9 cellular contexts compared by ENCODE assay signal in genomic region chrX:135050603-135051002, GRCh38. TPM values are rescaled to one million over a fixed set of nuclear protein-coding genes. Genes with fewer than 3 reads are reported as not detected.
DNase-seq lines count a peak whose midpoint lies in the region; ATAC-seq, FAIRE-seq and TF ChIP-seq lines count a peak whose summit lies in the region.
"Had no signal": no experiment of that assay in that cellular context is flagged by ENCODE, and none has a peak within 500 bp of the region (broad histone marks: within the 10 kb centered on the region; RNA-seq: fewer than 3 reads in every experiment).

No MANE protein-coding gene starts in this region.

- H3K27me3 Mint-ChIP-seq in CD8-positive, alpha-beta memory T cell, result peaks cover 0 to 11% of the 10 kb centered on the region in 2 donors
- no peaks in the 10 kb centered on the region for H3K27me3 Mint-ChIP-seq in osteocyte (ENCODE audit: unreplicated experiment)

- TF ChIP-seq POLR2A in endothelial cell of umbilical vein (IDR thresholded peaks at IDR 0.05; ENCODE audit: low read depth, low read length), result no peak
- no peak for TF ChIP-seq POLR2A in upper lobe of left lung (IDR thresholded peaks at IDR 0.05)

- no peak overlapping the region for H3K27ac ChIP-seq in CD8-positive, alpha-beta memory T cell (ENCODE audit: low read depth, low read length)
- H3K27ac ChIP-seq in SJSA1 (no peak overlapping the region), endothelial cell of umbilical vein (ENCODE audit: insufficient read depth, low read depth, low read length) (peak overlapping the region; percentile 17), upper lobe of left lung (peak overlapping the region in 2 of 4 donors; percentile 84 to 85)
- H3K27ac ChIP-seq: neutrophil had no signal

- POLR2A ChIA-PET in CD8-positive, alpha-beta memory T cell (lab: Charles Lee), result no interaction called here
- POLR2A ChIA-PET in endothelial cell of umbilical vein (lab: Charles Lee), result no interaction called here

- H4K20me1 ChIP-seq in endothelial cell of umbilical vein (replicated peaks; ENCODE audit: control insufficient read depth, extremely low read depth, insufficient read depth, low read length), result no peaks in the 10 kb centered on the region

- dilution Hi-C loops in endothelial cell of umbilical vein (cut with MboI; ENCODE audit: extremely low pct_ligation_motif_present, low sequenced_read_pairs), result no loop called here

- H2AFZ ChIP-seq in endothelial cell of umbilical vein (ENCODE audit: low read depth, low read length), result no peak overlapping the region

- intact Hi-C loops in endothelial cell of umbilical vein (cut with micrococcal nuclease), result loop anchor here (1.0 to 2.0 kb wide), 2 partner anchors 46 to 85 kb away; no protein-coding TSS in a partner anchor

- peak overlapping the region; percentile 86 for H3K4me2 ChIP-seq in endothelial cell of umbilical vein (ENCODE audit: insufficient read depth, low read length)

- no TSS peak for BruUV-seq in endothelial cell of umbilical vein (replicated peaks; lab: Mats Ljungman, UMichigan)

- TF ChIP-seq CTCF in endothelial cell of umbilical vein (IDR thresholded peaks at IDR 0.05; ENCODE audit: extremely low read depth in 1 of 2, insufficient read depth in 1 of 2, low read depth in 1 of 2, low read length in 2 of 2) (no peak), osteocyte (IDR thresholded peaks at IDR 0.05) (no peak), upper lobe of left lung (IDR thresholded peaks at IDR 0.05) (no peak)

- H3K27ac Mint-ChIP-seq in CD8-positive, alpha-beta memory T cell, result peak overlapping the region in 6 of 8 donors; percentile 11 to 81 (median 76)
- no peak overlapping the region for H3K27ac Mint-ChIP-seq in osteocyte (ENCODE audit: unreplicated experiment)

- peaks cover 9% of the 10 kb centered on the region for H3K79me2 ChIP-seq in endothelial cell of umbilical vein (ENCODE audit: control insufficient read depth, insufficient read depth, low read length)

- no peaks in the 10 kb centered on the region for H3K9me3 ChIP-seq in CD8-positive, alpha-beta memory T cell (ENCODE audit: low read length)
- H3K9me3 ChIP-seq in SJSA1 (replicated peaks) (no peaks in the 10 kb centered on the region), endothelial cell of umbilical vein (replicated peaks; ENCODE audit: control insufficient read depth, insufficient read depth, low read length) (no peaks in the 10 kb centered on the region), upper lobe of left lung (no peaks in the 10 kb centered on the region)
- H3K9me3 ChIP-seq: neutrophil had no signal

- CTCF ChIA-PET in CD8-positive, alpha-beta memory T cell (lab: Charles Lee), result no interaction called here
- CTCF ChIA-PET in endothelial cell of umbilical vein (lab: Charles Lee), result no interaction called here

- peaks cover 0 to 8% (median 3%) of the 10 kb centered on the region in 3 donors for H3K36me3 Mint-ChIP-seq in CD8-positive, alpha-beta memory T cell
- peaks cover 3% of the 10 kb centered on the region for H3K36me3 Mint-ChIP-seq in osteocyte (ENCODE audit: unreplicated experiment)

- H3K4me1 ChIP-seq in CD8-positive, alpha-beta memory T cell (ENCODE audit: insufficient read depth, low read length), result peaks cover 10% of the 10 kb centered on the region
- H3K4me1 ChIP-seq in SJSA1 (replicated peaks) (peaks cover 7% of the 10 kb centered on the region; the same call in 1 of the 2 replicates), endothelial cell of umbilical vein (ENCODE audit: control insufficient read depth, extremely low read depth, insufficient read depth, low read length) (peaks cover 6% of the 10 kb centered on the region), upper lobe of left lung (peaks cover 6 to 8% (median 7%) of the 10 kb centered on the region in 4 donors)

- H3K4me1 Mint-ChIP-seq in CD8-positive, alpha-beta memory T cell, result peaks cover 17 to 26% (median 19%) of the 10 kb centered on the region in 3 donors
- H3K4me1 Mint-ChIP-seq in osteocyte (ENCODE audit: unreplicated experiment), result peaks cover 17% of the 10 kb centered on the region

- no peaks in the 10 kb centered on the region for H3K9me3 Mint-ChIP-seq in CD8-positive, alpha-beta memory T cell
- peaks cover 4% of the 10 kb centered on the region for H3K9me3 Mint-ChIP-seq in osteocyte (ENCODE audit: unreplicated experiment)

- H3K9me1 ChIP-seq in endothelial cell of umbilical vein (replicated peaks; ENCODE audit: control insufficient read depth, extremely low read depth, insufficient read depth, low read length), result no peaks in the 10 kb centered on the region

- 65 to 87% methylated on average over 3 of the region's 3 CpGs for WGBS in upper lobe of left lung, 2 donors

- no peak overlapping the region for H3K9ac ChIP-seq in endothelial cell of umbilical vein (replicated peaks; ENCODE audit: extremely low read depth, insufficient read depth, low read length)

- ATAC-seq in upper lobe of left lung (ENCODE audit: low FRiP score in 2 of 2) (no peak), HG02642 (IDR thresholded peaks at IDR 0.05; ENCODE audit: poor library complexity, unreplicated experiment) (no peak)

- H3K4me3 ChIP-seq in CD8-positive, alpha-beta memory T cell (ENCODE audit: low read length), result no peak overlapping the region
- peak overlapping the region; percentile 58 for H3K4me3 ChIP-seq in SJSA1
- H3K4me3 ChIP-seq in endothelial cell of umbilical vein (replicated peaks in 1 of 3; ENCODE audit: insufficient read depth in 1 of 3, low read depth in 1 of 3, low read length in 3 of 3), result peak overlapping the region in 1 of 3 experiments; percentile 59
- H3K4me3 ChIP-seq in upper lobe of left lung, result peak overlapping the region in 2 of 4 donors; percentile 60 to 63

- no peaks in the 10 kb centered on the region for H3K27me3 ChIP-seq in CD8-positive, alpha-beta memory T cell (ENCODE audit: insufficient read depth, low read length, poor library complexity, severe bottlenecking)
- H3K27me3 ChIP-seq in SJSA1 (replicated peaks) (no peaks in the 10 kb centered on the region), endothelial cell of umbilical vein (ENCODE audit: control insufficient read depth in 2 of 2, insufficient read depth in 2 of 2, low read length in 2 of 2) (no peaks in the 10 kb centered on the region), upper lobe of left lung (no peaks in the 10 kb centered on the region)
- H3K27me3 ChIP-seq: neutrophil had no signal

- DNase-seq in CD8-positive, alpha-beta memory T cell, result no peak
- DNase-seq in SJSA1 (ENCODE audit: low read depth in 1 of 2, low spot score in 2 of 2), result no peak
- DNase-seq in endothelial cell of umbilical vein (ENCODE audit: low read depth, low spot score), result no peak
- no peak for DNase-seq in osteocyte (ENCODE audit: extremely low spot score, unreplicated experiment)
- DNase-seq in stimulated activated naive CD4-positive, alpha-beta T cell treated with Interleukin-2 at 50 U/mL for 16 hours (lab: John Stamatoyannopoulos, UW), result no peak
- no peak for DNase-seq in NCI-H2171 treated with DMSO at 0.1 percent for 48 hours (lab: John Stamatoyannopoulos, UW)
- no peak for DNase-seq in upper lobe of left lung

- no peak for TF ChIP-seq EP300 in upper lobe of left lung (IDR thresholded peaks at IDR 0.05)

- no peak for FAIRE-seq in endothelial cell of umbilical vein (lab: Jason Lieb, UNC)

- H3K4me3 Mint-ChIP-seq in CD8-positive, alpha-beta memory T cell, result peak overlapping the region; percentile 84 to 92 (median 89)
- H3K4me3 Mint-ChIP-seq in osteocyte (ENCODE audit: unreplicated experiment), result peak overlapping the region; percentile 79

- H3K36me3 ChIP-seq in CD8-positive, alpha-beta memory T cell (ENCODE audit: insufficient read depth, low read length), result no peaks in the 10 kb centered on the region
- H3K36me3 ChIP-seq in SJSA1 (peaks cover 22% of the 10 kb centered on the region), endothelial cell of umbilical vein (ENCODE audit: control insufficient read depth in 2 of 2, extremely low read depth in 1 of 2, insufficient read depth in 2 of 2, low read length in 2 of 2) (no peaks in the 10 kb centered on the region), upper lobe of left lung (no peaks in the 10 kb centered on the region)
- H3K36me3 ChIP-seq: neutrophil had no signal

RNA-seq across cellular contexts. Expression of gene RTL8A, which starts 1.3 kb away (rescaled TPM):
- total RNA-seq in CD8-positive, alpha-beta memory T cell, result 1 to 10 TPM; 8.6 TPM
- 23.8 TPM for polyA plus RNA-seq in CD8-positive, alpha-beta memory T cell
- total RNA-seq in SJSA1 (2014; rRNA removed; shearing (Covaris generic)), result 9.4 and 11.8 TPM in 2 replicates
- total RNA-seq in endothelial cell of umbilical vein (47.6 and 48.7 TPM in 2 replicates), osteocyte (56.4 and 58.6 TPM in 2 replicates), upper lobe of left lung (10 to 100 TPM; 11.9 to 76.5 (median 34.6) TPM)
- polyA plus RNA-seq in endothelial cell of umbilical vein, result 106 and 126 TPM in 2 replicates
- 67.9 and 73.8 TPM in 2 replicates for polyA plus RNA-seq in endothelial cell of umbilical vein (2011; cell fraction: cytosol; rRNA removed)
- 25.1 and 25.6 TPM in 2 replicates for polyA plus RNA-seq in endothelial cell of umbilical vein (2011; cell fraction: nucleus; rRNA removed)
- 93.4 and 108 TPM in 2 replicates for polyA plus RNA-seq in endothelial cell of umbilical vein (2012)
- polyA minus RNA-seq in endothelial cell of umbilical vein, result 23.6 and 26.1 TPM in 2 replicates
- 27.3 TPM for polyA minus RNA-seq in endothelial cell of umbilical vein (2011; cell fraction: cytosol; rRNA and poly(A)+ RNA removed)
- polyA minus RNA-seq in endothelial cell of umbilical vein (2011; cell fraction: nucleus; rRNA and poly(A)+ RNA removed), result 8.6 and 11.6 TPM in 2 replicates

RNA-seq across cellular contexts. Expression of gene RTL8C, which starts 18.4 kb away (rescaled TPM):
- total RNA-seq in CD8-positive, alpha-beta memory T cell, result 10 to 100 TPM; 26.3 to 28.4 TPM
- 39.5 TPM for polyA plus RNA-seq in CD8-positive, alpha-beta memory T cell
- total RNA-seq in SJSA1 (2014; rRNA removed; shearing (Covaris generic)), result 87.1 and 87.9 TPM in 2 replicates
- total RNA-seq in endothelial cell of umbilical vein (139 and 143 TPM in 2 replicates), osteocyte (213 and 230 TPM in 2 replicates), upper lobe of left lung (100 to 1,000 TPM in 1 of 6 donors, 10 to 100 TPM in 5; 24.3 to 107 (median 70.4) TPM)
- polyA plus RNA-seq in endothelial cell of umbilical vein, result 201 and 236 TPM in 2 replicates
- 107 and 125 TPM in 2 replicates for polyA plus RNA-seq in endothelial cell of umbilical vein (2011; cell fraction: cytosol; rRNA removed)
- 67.6 and 74.4 TPM in 2 replicates for polyA plus RNA-seq in endothelial cell of umbilical vein (2011; cell fraction: nucleus; rRNA removed)
- polyA plus RNA-seq in endothelial cell of umbilical vein (2012), result 180 and 337 TPM in 2 replicates
- polyA minus RNA-seq in endothelial cell of umbilical vein, result 52.7 and 69.2 TPM in 2 replicates
- polyA minus RNA-seq in endothelial cell of umbilical vein (2011; cell fraction: cytosol; rRNA and poly(A)+ RNA removed), result 21.2 TPM
- polyA minus RNA-seq in endothelial cell of umbilical vein (2011; cell fraction: nucleus; rRNA and poly(A)+ RNA removed), result 18.6 and 42.3 TPM in 2 replicates

RNA-seq across cellular contexts. Expression of gene RTL8B, which starts 28.3 kb away (rescaled TPM):
- total RNA-seq in CD8-positive, alpha-beta memory T cell, result under 1 TPM; 0.37 to 0.55 TPM
- polyA plus RNA-seq in CD8-positive, alpha-beta memory T cell, result 0.43 TPM
- total RNA-seq in SJSA1 (2014; rRNA removed; shearing (Covaris generic)), result 8.9 and 14.8 TPM in 2 replicates
- total RNA-seq in endothelial cell of umbilical vein, result 19.8 and 22.3 TPM in 2 replicates
- 15.4 and 16.2 TPM in 2 replicates for polyA plus RNA-seq in endothelial cell of umbilical vein
- 11.3 and 14.8 TPM in 2 replicates for polyA plus RNA-seq in endothelial cell of umbilical vein (2011; cell fraction: cytosol; rRNA removed)
- polyA plus RNA-seq in endothelial cell of umbilical vein (2011; cell fraction: nucleus; rRNA removed), result 4.9 TPM in 2 replicates
- polyA plus RNA-seq in endothelial cell of umbilical vein (2012), result 14.3 and 21.5 TPM in 2 replicates
- 6.6 and 6.7 TPM in 2 replicates for polyA minus RNA-seq in endothelial cell of umbilical vein
- not detected for polyA minus RNA-seq in endothelial cell of umbilical vein (2011; cell fraction: cytosol; rRNA and poly(A)+ RNA removed)
- 3.9 and 4.6 TPM in 2 replicates for polyA minus RNA-seq in endothelial cell of umbilical vein (2011; cell fraction: nucleus; rRNA and poly(A)+ RNA removed)
- 27.9 and 33.1 TPM in 2 replicates for total RNA-seq in osteocyte
- total RNA-seq in upper lobe of left lung, result 10 to 100 TPM in 4 of 6 donors, 1 to 10 TPM in 2; 6.3 to 14.3 (median 10.6) TPM

RNA-seq across cellular contexts. Expression of gene SMIM10L2B, which starts 47.9 kb away (rescaled TPM):
- under 1 TPM; 0.11 to 0.13 TPM for total RNA-seq in CD8-positive, alpha-beta memory T cell
- polyA plus RNA-seq in CD8-positive, alpha-beta memory T cell, result 0.18 TPM
- 0.26 TPM in 1 of 2 replicates, not detected in the other for total RNA-seq in SJSA1 (2014; rRNA removed; shearing (Covaris generic))
- 0.24 TPM in 1 of 2 replicates, not detected in the other for total RNA-seq in endothelial cell of umbilical vein
- 0.14 and 0.17 TPM in 2 replicates for polyA plus RNA-seq in endothelial cell of umbilical vein
- polyA plus RNA-seq in endothelial cell of umbilical vein (2011; cell fraction: cytosol; rRNA removed), result 0.06 and 0.08 TPM in 2 replicates
- polyA plus RNA-seq in endothelial cell of umbilical vein (2011; cell fraction: nucleus; rRNA removed), result 0.05 and 0.07 TPM in 2 replicates
- 0.09 and 0.10 TPM in 2 replicates for polyA plus RNA-seq in endothelial cell of umbilical vein (2012)
- 0.06 and 0.10 TPM in 2 replicates for polyA minus RNA-seq in endothelial cell of umbilical vein
- polyA minus RNA-seq in endothelial cell of umbilical vein (2011; cell fraction: cytosol; rRNA and poly(A)+ RNA removed), result not detected
- polyA minus RNA-seq in endothelial cell of umbilical vein (2011; cell fraction: nucleus; rRNA and poly(A)+ RNA removed), result 0.19 TPM in 1 of 2 replicates, not detected in the other
- 1.9 and 2.7 TPM in 2 replicates for total RNA-seq in osteocyte
- 1 to 10 TPM; 1.0 to 8.2 (median 2.3) TPM for total RNA-seq in upper lobe of left lung

RNA-seq across cellular contexts. Expression of gene SMIM10, which starts 59.8 kb away (rescaled TPM):
- total RNA-seq in CD8-positive, alpha-beta memory T cell, result 1 to 10 TPM; 1.3 to 1.4 TPM
- polyA plus RNA-seq in CD8-positive, alpha-beta memory T cell, result 0.36 TPM
- total RNA-seq in SJSA1 (2014; rRNA removed; shearing (Covaris generic)), result 10.7 and 13.2 TPM in 2 replicates
- 1.3 and 2.7 TPM in 2 replicates for total RNA-seq in endothelial cell of umbilical vein
- 2.0 and 2.4 TPM in 2 replicates for polyA plus RNA-seq in endothelial cell of umbilical vein
- polyA plus RNA-seq in endothelial cell of umbilical vein (2011; cell fraction: cytosol; rRNA removed), result 1.3 and 1.4 TPM in 2 replicates
- 0.48 and 0.53 TPM in 2 replicates for polyA plus RNA-seq in endothelial cell of umbilical vein (2011; cell fraction: nucleus; rRNA removed)
- 0.95 and 2.3 TPM in 2 replicates for polyA plus RNA-seq in endothelial cell of umbilical vein (2012)
- 0.34 and 0.55 TPM in 2 replicates for polyA minus RNA-seq in endothelial cell of umbilical vein
- polyA minus RNA-seq in endothelial cell of umbilical vein (2011; cell fraction: cytosol; rRNA and poly(A)+ RNA removed), result 18.4 TPM
- 0.29 TPM in 1 of 2 replicates, not detected in the other for polyA minus RNA-seq in endothelial cell of umbilical vein (2011; cell fraction: nucleus; rRNA and poly(A)+ RNA removed)
- 3.2 and 3.3 TPM in 2 replicates for total RNA-seq in osteocyte
- 1 to 10 TPM in 4 of 6 donors, under 1 TPM in 1, not detected in 1; 0.44 to 5.6 (median 2.3) TPM for total RNA-seq in upper lobe of left lung
